ENCODE assay signal across 11 cellular contexts in genomic region chr2:30385327-30385726, GRCh38.
A peak's percentile ranks its signal among the peaks of the same experiment; 100 is the strongest.
DNase-seq lines count a peak whose midpoint lies in the region; ATAC-seq, FAIRE-seq and TF ChIP-seq lines count a peak whose summit lies in the region.
"Had no signal": no experiment of that assay in that cellular context is flagged by ENCODE, and none has a peak within 500 bp of the region (broad histone marks: within the 10 kb centered on the region; RNA-seq: fewer than 3 reads in every experiment).

No MANE protein-coding gene starts in this region.

- no peak for TF ChIP-seq CTCF in NB4 (IDR thresholded peaks at IDR 0.05; ENCODE audit: low read depth, low read length)
- TF ChIP-seq CTCF in choroid plexus epithelial cell (conservative IDR thresholded peaks at IDR 0.05; ENCODE audit: low read depth, low read length) = no peak
- TF ChIP-seq CTCF in right lobe of liver (IDR thresholded peaks at IDR 0.05) = no peak

- intact Hi-C loops in right lobe of liver (cut with DNase I) = no loop called here

- TF ChIP-seq POLR2A in NB4 (IDR thresholded peaks at IDR 0.05; ENCODE audit: extremely low read depth, insufficient read length) = no peak
- no peak for TF ChIP-seq POLR2A in right lobe of liver (IDR thresholded peaks at IDR 0.05)

- 33% methylated on average over 5 of the region's 5 CpGs for WGBS in right lobe of liver (ENCODE audit: insufficient coverage, low coverage, low lambda C conversion rate, missing lambda C conversion rate)

- H3K27me3 ChIP-seq in right lobe of liver = no peaks in the 10 kb centered on the region

- no peaks in the 10 kb centered on the region for H3K9me3 ChIP-seq in right lobe of liver

- in situ Hi-C loops in Caki2 (cut with HindIII; ENCODE audit: low pct_unique_long_range_greater_than_20kb, low sequenced_read_pairs) = no loop called here

- DNase-seq in Caki2 (ENCODE audit: low read depth) = peak; percentile 46
- peak; percentile 12 for DNase-seq in NB4 (ENCODE audit: low read depth)
- peak; percentile 54 for DNase-seq in choroid plexus epithelial cell (ENCODE audit: low read depth)
- no peak for DNase-seq in right lobe of liver
- DNase-seq in RCC 7860 (ENCODE audit: low spot score) = no peak
- DNase-seq in NCI-H526 treated with DMSO at 0.1 percent for 48 hours (lab: John Stamatoyannopoulos, UW) = no peak
- DNase-seq in NCI-H2171 (lab: John Stamatoyannopoulos, UW) = no peak
- DNase-seq in effector CD8-positive, alpha-beta T cell (lab: John Stamatoyannopoulos, UW) = no peak
- DNase-seq: activated T-cell treated with anti-CD3 and anti-CD28 coated beads, Interleukin-2, amount 50 U/mL, for 1 hour; C1 segment of cervical spinal cord; stimulated activated naive CD4-positive, alpha-beta T cell treated with Interleukin-2 at 50 U/mL for 16 hours had no signal

- no peaks in the 10 kb centered on the region for H3K4me1 ChIP-seq in right lobe of liver

- ATAC-seq in right lobe of liver = peak in 3 of 4 donors; percentile 30 to 59 (median 57)

- no peaks in the 10 kb centered on the region for H3K36me3 ChIP-seq in right lobe of liver

- H3K4me3 ChIP-seq in NB4 (ENCODE audit: low read depth, low read length) (no peak overlapping the region), choroid plexus epithelial cell (ENCODE audit: low read depth, low read length) (no peak overlapping the region), right lobe of liver (no peak overlapping the region)

- H3K27ac ChIP-seq in right lobe of liver = no peak overlapping the region

- FAIRE-seq in RCC 7860 (lab: Jason Lieb, UNC) = no peak

Comparison
In these comparisons a context has a peak if more than half of its experiments do, and no peak if none do; other contexts are left out.
1. DNase-seq: peak in Caki2 (single experiment), NB4 (single experiment) and choroid plexus epithelial cell (single experiment); none in right lobe of liver (0 of 3), RCC 7860 (single experiment), NCI-H526 treated with DMSO at 0.1 percent for 48 hours (single experiment), NCI-H2171 (single experiment) and effector CD8-positive, alpha-beta T cell (single experiment).